Comparison of ENCODE assay signal across 11 cellular contexts in the genomic region with DNA sequence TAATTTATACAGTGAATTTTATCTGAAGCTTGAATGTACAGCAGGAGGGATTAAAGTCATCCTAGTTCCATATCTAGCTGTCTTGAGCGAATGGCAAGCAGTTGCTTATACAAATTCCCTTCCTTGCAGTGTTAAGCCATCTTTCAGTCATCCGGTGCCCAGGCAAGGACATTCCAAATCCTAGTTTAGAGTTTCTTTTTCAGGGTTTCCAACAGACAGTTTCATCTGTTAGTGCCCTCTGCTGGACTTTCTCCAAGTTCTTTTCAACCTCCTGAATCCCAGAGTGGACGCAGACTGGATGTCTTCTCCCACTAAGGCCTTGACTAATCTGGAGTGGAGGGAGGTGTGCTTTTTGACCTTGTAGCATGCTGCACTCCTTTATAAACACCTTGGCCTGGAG. TPM values are rescaled to one million over a fixed set of nuclear protein-coding genes. Genes with fewer than 3 reads are reported as not detected.
A peak's percentile ranks its signal among the peaks of the same experiment; 100 is the strongest.
DNase-seq lines count a peak whose midpoint lies in the region; ATAC-seq and TF ChIP-seq lines count a peak whose summit lies in the region.
"Had no signal": no experiment of that assay in that cellular context is flagged by ENCODE, and none has a peak within 500 bp of the region (broad histone marks: within the 10 kb centered on the region; RNA-seq: fewer than 3 reads in every experiment).

No MANE protein-coding gene starts in this region.

- TF ChIP-seq CTCF in GM12873 (IDR thresholded peaks at IDR 0.05; ENCODE audit: insufficient read depth, low read depth, low read length, missing control alignments) (peak; percentile 24), RWPE2 (IDR thresholded peaks at IDR 0.05; ENCODE audit: poor library complexity, severe bottlenecking) (peak; percentile 53), glutamatergic neuron (IDR thresholded peaks at IDR 0.05; ENCODE audit: partially characterized antibody, unreplicated experiment) (peak; percentile 23)

- H3K27me3 ChIP-seq in RWPE2 (ENCODE audit: insufficient read depth, poor library complexity, severe bottlenecking): no peaks in the 10 kb centered on the region
- H3K27me3 ChIP-seq: uterus had no signal

- peaks cover 19% of the 10 kb centered on the region for H3K4me1 ChIP-seq in RWPE2 (ENCODE audit: insufficient read depth, poor library complexity, severe bottlenecking)
- H3K4me1 ChIP-seq: uterus had no signal

- no peaks in the 10 kb centered on the region for H3K9me3 ChIP-seq in RWPE2 (ENCODE audit: severe bottlenecking)
- H3K9me3 ChIP-seq: uterus had no signal

- H3K4me3 Mint-ChIP-seq in glutamatergic neuron (ENCODE audit: unreplicated experiment): no peak overlapping the region

- no peaks in the 10 kb centered on the region for H3K36me3 ChIP-seq in RWPE2 (ENCODE audit: low read depth)
- H3K36me3 ChIP-seq: uterus had no signal

- no peaks in the 10 kb centered on the region for H3K9me3 Mint-ChIP-seq in glutamatergic neuron (ENCODE audit: unreplicated experiment)

- peaks cover 2% of the 10 kb centered on the region for H3K4me1 Mint-ChIP-seq in glutamatergic neuron (ENCODE audit: low read depth, unreplicated experiment)

- peak; percentile 18 for DNase-seq in AG20443 (ENCODE audit: low spot score)
- DNase-seq in RWPE2 (ENCODE audit: low spot score): no peak
- no peak for DNase-seq in glutamatergic neuron
- DNase-seq in NCI-H226: no peak
- DNase-seq in iPS-NIHi11 (ENCODE audit: low spot score): no peak
- no peak for DNase-seq in T-helper 2 cell
- DNase-seq: activated CD4-positive, CD25-positive, alpha-beta regulatory T cell treated with anti-CD3 and anti-CD28 coated beads, Interleukin-2, amount 50 U/mL, for 72 hours; effector CD8-positive, alpha-beta T cell; uterus had no signal

- H3K27ac ChIP-seq in RWPE2 (ENCODE audit: poor library complexity, severe bottlenecking): peak overlapping the region; percentile 60
- H3K27ac ChIP-seq: uterus had no signal

- H3K36me3 Mint-ChIP-seq in glutamatergic neuron (ENCODE audit: unreplicated experiment): no peaks in the 10 kb centered on the region

- no peak overlapping the region for H3K27ac Mint-ChIP-seq in glutamatergic neuron (ENCODE audit: unreplicated experiment)

- ATAC-seq in RWPE2 (ENCODE audit: low read depth) (no peak), GM18861 (IDR thresholded peaks at IDR 0.05; ENCODE audit: unreplicated experiment) (no peak)

- H3K27me3 Mint-ChIP-seq in glutamatergic neuron (ENCODE audit: unreplicated experiment): peaks cover 3% of the 10 kb centered on the region

- no peak overlapping the region for H3K4me3 ChIP-seq in RWPE2 (ENCODE audit: severe bottlenecking)
- H3K4me3 ChIP-seq: uterus had no signal

RNA-seq across cellular contexts. Expression of a gene that starts 45.4 kb away (rescaled TPM):
- 12.2 TPM for total RNA-seq in glutamatergic neuron (ENCODE audit: unreplicated experiment)
